9 cellular contexts compared by ENCODE assay signal in genomic region chr7:148701414-148701813, GRCh38. TPM values are rescaled to one million over a fixed set of nuclear protein-coding genes. Genes with fewer than 3 reads are reported as not detected.
A peak's percentile ranks its signal among the peaks of the same experiment; 100 is the strongest.
DNase-seq lines count a peak whose midpoint lies in the region; ATAC-seq and TF ChIP-seq lines count a peak whose summit lies in the region.
"Had no signal": no experiment of that assay in that cellular context is flagged by ENCODE, and none has a peak within 500 bp of the region (broad histone marks: within the 10 kb centered on the region; RNA-seq: fewer than 3 reads in every experiment).

No MANE protein-coding gene starts in this region.

- H3K36me3 Mint-ChIP-seq in endodermal cell (ENCODE audit: low read depth) (no peaks in the 10 kb centered on the region), osteocyte (ENCODE audit: unreplicated experiment) (no peaks in the 10 kb centered on the region)

- peaks cover 52% of the 10 kb centered on the region for H3K4me1 Mint-ChIP-seq in endodermal cell
- H3K4me1 Mint-ChIP-seq in osteocyte (ENCODE audit: unreplicated experiment) = peaks cover 71% of the 10 kb centered on the region

- peaks cover 65% of the 10 kb centered on the region for H3K79me2 ChIP-seq in OCI-LY1 (ENCODE audit: insufficient read depth, low read length)

- ATAC-seq in HG02870 (IDR thresholded peaks at IDR 0.05; ENCODE audit: unreplicated experiment) = no peak

- 50% methylated on average over 1 of the region's 1 CpG; no CpG with 5 or more reads in 1 of the 2 experiments for WGBS in endodermal cell (ENCODE audit: insufficient coverage in 1 of 2, insufficient read length in 1 of 2), 2 experiments

- H3K4me1 ChIP-seq in OCI-LY1 (ENCODE audit: insufficient read depth, low read length, severe bottlenecking) (peaks cover 57% of the 10 kb centered on the region), endodermal cell (ENCODE audit: control insufficient read depth, insufficient read depth, low read length) (peaks cover 8% of the 10 kb centered on the region), Peyer's patch (peaks cover 0 to 44% (median 6%) of the 10 kb centered on the region in 4 donors)

- no peak overlapping the region for H3K27ac Mint-ChIP-seq in endodermal cell
- peak overlapping the region; percentile 91 for H3K27ac Mint-ChIP-seq in osteocyte (ENCODE audit: unreplicated experiment)

- no peaks in the 10 kb centered on the region; the same call in 1 of the 2 replicates for H3K36me3 ChIP-seq in OCI-LY1 (ENCODE audit: insufficient read depth, low read length)
- H3K36me3 ChIP-seq in endodermal cell (ENCODE audit: control insufficient read depth, insufficient read depth, low read length) = no peaks in the 10 kb centered on the region
- no peaks in the 10 kb centered on the region for H3K36me3 ChIP-seq in Peyer's patch

- no peaks in the 10 kb centered on the region for H3K9me2 ChIP-seq in OCI-LY1 (ENCODE audit: low read depth, low read length)

- DNase-seq in GF-D8 (lab: John Stamatoyannopoulos, UW) = peak; percentile 16
- DNase-seq in endodermal cell = no peak
- no peak for DNase-seq in osteocyte (ENCODE audit: extremely low spot score, unreplicated experiment)
- DNase-seq in Peyer's patch = no peak
- DNase-seq in NCI-H128 (lab: John Stamatoyannopoulos, UW; ENCODE audit: unreplicated experiment) = no peak
- DNase-seq in hippocampal formation (lab: John Stamatoyannopoulos, UW) = no peak
- DNase-seq: NCI-H2081 treated with DMSO at 0.1 percent for 48 hours had no signal

- no peak overlapping the region for H3K4me3 ChIP-seq in OCI-LY1 (ENCODE audit: low read depth, low read length, poor library complexity, severe bottlenecking)
- peak overlapping the region; percentile 89 for H3K4me3 ChIP-seq in endodermal cell (ENCODE audit: low read length)
- no peak overlapping the region for H3K4me3 ChIP-seq in Peyer's patch

- H3K9me3 Mint-ChIP-seq in endodermal cell = no peaks in the 10 kb centered on the region
- no peaks in the 10 kb centered on the region for H3K9me3 Mint-ChIP-seq in osteocyte (ENCODE audit: unreplicated experiment)

- no peaks in the 10 kb centered on the region for H3K9me3 ChIP-seq in OCI-LY1 (ENCODE audit: low read length)
- no peaks in the 10 kb centered on the region for H3K9me3 ChIP-seq in endodermal cell (ENCODE audit: control insufficient read depth, low read length)
- H3K9me3 ChIP-seq in Peyer's patch = no peaks in the 10 kb centered on the region

- no peak for TF ChIP-seq CTCF in OCI-LY1 (IDR thresholded peaks at IDR 0.05; ENCODE audit: low read length)
- no peak for TF ChIP-seq CTCF in endodermal cell (conservative IDR thresholded peaks at IDR 0.05)
- no peak for TF ChIP-seq CTCF in osteocyte (IDR thresholded peaks at IDR 0.05)
- TF ChIP-seq CTCF in Peyer's patch (IDR thresholded peaks at IDR 0.05) = no peak

- peaks cover 4% of the 10 kb centered on the region; the same call in 1 of the 2 replicates for H3F3A ChIP-seq in OCI-LY1 (ENCODE audit: insufficient read depth, low read length)

- H3K27ac ChIP-seq in OCI-LY1 (ENCODE audit: low read depth, low read length, poor library complexity, severe bottlenecking) (no peak overlapping the region), endodermal cell (ENCODE audit: low read depth, low read length) (no peak overlapping the region), Peyer's patch (no peak overlapping the region)

- H2AFZ ChIP-seq in OCI-LY1 (ENCODE audit: low read length) = no peak overlapping the region

- no peak for TF ChIP-seq POLR2A in Peyer's patch (IDR thresholded peaks at IDR 0.05)

- no peak overlapping the region for H3K9ac ChIP-seq in OCI-LY1 (ENCODE audit: low read length)
- H3K9ac ChIP-seq in endodermal cell (ENCODE audit: extremely low read depth, low read length, poor library complexity, severe bottlenecking) = no peak overlapping the region

- no peaks in the 10 kb centered on the region for H3K27me3 ChIP-seq in OCI-LY1 (ENCODE audit: insufficient read depth, low read length)
- H3K27me3 ChIP-seq in endodermal cell (ENCODE audit: control insufficient read depth, insufficient read depth, low read length, poor library complexity, severe bottlenecking) = peaks cover 71% of the 10 kb centered on the region
- no peaks in the 10 kb centered on the region for H3K27me3 ChIP-seq in Peyer's patch

- H4K20me1 ChIP-seq in OCI-LY1 (ENCODE audit: insufficient read depth, low read length) = peaks cover 20% of the 10 kb centered on the region; the same call in 1 of the 2 replicates

- H3K4me2 ChIP-seq in OCI-LY1 (ENCODE audit: low read length) = peak overlapping the region; percentile 93

- H3K27me3 Mint-ChIP-seq in endodermal cell (ENCODE audit: insufficient read depth) (peaks cover 64% of the 10 kb centered on the region), osteocyte (ENCODE audit: unreplicated experiment) (no peaks in the 10 kb centered on the region)

- peak overlapping the region; percentile 64 for H3K4me3 Mint-ChIP-seq in endodermal cell
- H3K4me3 Mint-ChIP-seq in osteocyte (ENCODE audit: unreplicated experiment) = peak overlapping the region; percentile 91

RNA-seq across cellular contexts. Expression of gene CUL1, which starts 2.7 kb away (rescaled TPM):
- total RNA-seq in endodermal cell (10 to 100 TPM; 35.0 to 42.1 TPM), osteocyte (45.6 and 46.8 TPM in 2 replicates), Peyer's patch (10 to 100 TPM; 29.5 to 86.6 (median 35.8) TPM)
- polyA plus RNA-seq in endodermal cell (2013, experiment 1 of 2) = 57.6 TPM
- polyA plus RNA-seq in endodermal cell (2013, experiment 2 of 2) = 55.8 TPM
